8 cellular contexts compared by ENCODE assay signal in the genomic region with DNA sequence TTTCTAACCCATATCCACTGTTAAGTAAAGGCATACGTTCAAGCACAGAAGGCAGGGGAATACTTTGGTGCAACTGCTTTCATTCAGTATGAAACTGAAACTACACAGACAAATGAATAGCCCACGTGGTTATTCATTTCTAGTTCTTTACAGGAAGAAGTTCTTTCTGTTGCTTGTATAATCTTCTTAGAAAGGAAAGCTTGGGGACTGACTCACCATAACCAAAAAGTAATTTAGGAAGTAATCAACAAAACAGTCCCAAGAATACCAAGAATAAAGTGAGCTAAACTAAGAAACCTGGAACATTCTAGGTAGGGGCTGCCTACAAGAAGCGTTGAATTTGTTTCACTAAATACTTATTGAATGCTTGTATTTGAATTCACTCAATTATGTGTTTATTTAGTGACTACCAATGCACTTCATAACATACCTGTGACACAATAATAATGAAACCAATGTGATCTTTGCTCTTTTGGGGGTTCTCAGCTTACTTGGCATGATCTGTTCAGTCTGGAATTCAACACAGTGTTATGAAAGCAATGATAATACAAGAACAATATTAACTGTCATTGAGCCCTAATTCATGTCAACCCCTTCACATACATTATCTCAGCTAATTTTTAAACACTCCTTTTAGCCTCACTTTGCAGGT. TPM values are rescaled to one million over a fixed set of nuclear protein-coding genes. Genes with fewer than 3 reads are reported as not detected.
A peak's percentile ranks its signal among the peaks of the same experiment; 100 is the strongest.
DNase-seq lines count a peak whose midpoint lies in the region; ATAC-seq, FAIRE-seq and TF ChIP-seq lines count a peak whose summit lies in the region.

No MANE protein-coding gene starts in this region.

- peaks cover 9% of the 10 kb centered on the region for H3K36me3 Mint-ChIP-seq in astrocyte (ENCODE audit: low read depth, unreplicated experiment)

- H3K4me1 ChIP-seq in astrocyte (ENCODE audit: insufficient read depth, low read length) (peaks cover 47% of the 10 kb centered on the region), right cardiac atrium (ENCODE audit: control insufficient read depth, insufficient read depth, low read length) (no peaks in the 10 kb centered on the region)

- peaks cover 28% of the 10 kb centered on the region for H3K4me1 Mint-ChIP-seq in astrocyte (ENCODE audit: low read depth, unreplicated experiment)

- peak overlapping the region; percentile 88 for H3K27ac Mint-ChIP-seq in astrocyte (ENCODE audit: unreplicated experiment)

- in situ Hi-C loops in KBM-7 (cut with MboI; ENCODE audit: low pct_unique_long_range_greater_than_20kb, low sequenced_read_pairs), result no loop called here

- H3K27me3 Mint-ChIP-seq in astrocyte (ENCODE audit: low read depth, unreplicated experiment), result no peaks in the 10 kb centered on the region

- ATAC-seq in GM18505 (IDR thresholded peaks at IDR 0.05; ENCODE audit: unreplicated experiment) (peak; percentile 99), GM21786 (IDR thresholded peaks at IDR 0.05; ENCODE audit: unreplicated experiment) (peak; percentile 99), right cardiac atrium (no peak)

- no peak overlapping the region for H3K4me3 Mint-ChIP-seq in astrocyte (ENCODE audit: unreplicated experiment)

- no peaks in the 10 kb centered on the region for H4K20me1 ChIP-seq in astrocyte (ENCODE audit: insufficient read depth, low read length)

- H3K27ac ChIP-seq in astrocyte (ENCODE audit: low read depth, low read length), result peak overlapping the region; percentile 83
- H3K27ac ChIP-seq in right cardiac atrium (ENCODE audit: low read length), result no peak overlapping the region

- intact Hi-C loops in right cardiac atrium (cut with DNase I), result no loop called here

- H3K27me3 ChIP-seq in astrocyte (ENCODE audit: insufficient read depth, low read length) (no peaks in the 10 kb centered on the region), right cardiac atrium (ENCODE audit: control insufficient read depth, insufficient read depth) (no peaks in the 10 kb centered on the region)

- H3K79me2 ChIP-seq in astrocyte (ENCODE audit: insufficient read depth, low read length), result no peaks in the 10 kb centered on the region

- FAIRE-seq in astrocyte (lab: Jason Lieb, UNC), result no peak

- H3K9ac ChIP-seq in astrocyte (ENCODE audit: low read length), result peak overlapping the region; percentile 55

- no peak overlapping the region for H2AFZ ChIP-seq in astrocyte (ENCODE audit: low read depth, low read length)

- WGBS in right cardiac atrium, result 40% methylated on average over 3 of the region's 3 CpGs

- H3K4me3 ChIP-seq in astrocyte (ENCODE audit: insufficient read depth, low read depth, low read length) (peak overlapping the region; percentile 27), right cardiac atrium (ENCODE audit: low read length) (no peak overlapping the region)

- peaks cover 9% of the 10 kb centered on the region for H3K36me3 ChIP-seq in astrocyte (ENCODE audit: insufficient read depth, low read length)

- H3K9me3 ChIP-seq in astrocyte (ENCODE audit: insufficient read depth, low read depth, low read length) (no peaks in the 10 kb centered on the region), right cardiac atrium (ENCODE audit: control insufficient read depth, low read length) (no peaks in the 10 kb centered on the region)

- DNase-seq in KBM-7, result peak; percentile 5
- DNase-seq in astrocyte (ENCODE audit: low read depth), result peak; percentile 74
- peak; percentile 6 to 34 for DNase-seq in lung microvascular endothelial cell (ENCODE audit: low read depth in 2 of 2)
- DNase-seq in C1 segment of cervical spinal cord (lab: John Stamatoyannopoulos, UW), result no peak
- DNase-seq in right cardiac atrium, result no peak
- DNase-seq in NCI-H82 treated with DMSO at 0.1 percent for 48 hours (lab: John Stamatoyannopoulos, UW; ENCODE audit: unreplicated experiment), result no peak

- no peak for TF ChIP-seq CTCF in astrocyte (IDR thresholded peaks at IDR 0.05; ENCODE audit: insufficient read depth, low read depth, low read length)

- no peak for TF ChIP-seq POLR2A in GM18505 (IDR thresholded peaks at IDR 0.05; ENCODE audit: borderline replicate concordance, extremely low read depth, insufficient read depth, insufficient read length)

- no peaks in the 10 kb centered on the region for H3K9me3 Mint-ChIP-seq in astrocyte (ENCODE audit: unreplicated experiment)

- H3K4me2 ChIP-seq in astrocyte (ENCODE audit: low read length), result peak overlapping the region; percentile 79

RNA-seq across cellular contexts. Expression of a gene that starts 25.1 kb away (rescaled TPM):
- total RNA-seq in astrocyte, result 17.5 and 19.6 TPM in 2 replicates
- not detected in 2 replicates for total RNA-seq in lung microvascular endothelial cell
- total RNA-seq in right cardiac atrium, result 1 to 10 TPM; 1.3 to 8.2 (median 3.8) TPM
- 2.3 TPM for polyA plus RNA-seq in right cardiac atrium

Comparison
In these comparisons a context has a peak if more than half of its experiments do, and no peak if none do; other contexts are left out.
1. ATAC-seq: peak in GM18505 (single experiment) and GM21786 (single experiment); none in right cardiac atrium (0 of 2).
2. DNase-seq: peak in KBM-7 (single experiment), astrocyte (single experiment) and lung microvascular endothelial cell (2 of 2); none in C1 segment of cervical spinal cord (0 of 14), right cardiac atrium (0 of 3) and NCI-H82 treated with DMSO at 0.1 percent for 48 hours (single experiment).